Comparison of ENCODE assay signal across 1 cellular context in genomic region chr6:154614641-154615040, GRCh38.
TF ChIP-seq lines count a peak whose summit lies in the region.

No MANE protein-coding gene starts in this region.

TF ChIP-seq in WTC11, 78 proteins besides CTCF, POLR2A, EP300 and RAD21 (continued from another document):
- TF ChIP-seq ESRRA (CRISPR knock-in tag; IDR thresholded peaks at IDR 0.05; ENCODE audit: borderline replicate concordance), result no peak
- TF ChIP-seq CBFB (CRISPR knock-in tag; IDR thresholded peaks at IDR 0.05; ENCODE audit: low read depth), result no peak
- no peak for TF ChIP-seq E2F5 (CRISPR knock-in tag; IDR thresholded peaks at IDR 0.05)
- TF ChIP-seq ZBTB21 (CRISPR knock-in tag; IDR thresholded peaks at IDR 0.05; ENCODE audit: borderline replicate concordance), result no peak
- TF ChIP-seq JUN (CRISPR knock-in tag; IDR thresholded peaks at IDR 0.05), result no peak
- TF ChIP-seq NR2C2 (CRISPR knock-in tag; IDR thresholded peaks at IDR 0.05), result no peak
- no peak for TF ChIP-seq ELF4 (CRISPR knock-in tag; IDR thresholded peaks at IDR 0.05; ENCODE audit: low read depth)
